ENCODE assay signal across 25 cellular contexts in genomic region chr11:64598797-64599697, GRCh38. TPM values are rescaled to one million over a fixed set of nuclear protein-coding genes. Genes with fewer than 3 reads are reported as not detected.
"Had no signal": no experiment of that assay in that cellular context is flagged by ENCODE, and none has a peak within 500 bp of the region (broad histone marks: within the 10 kb centered on the region; RNA-seq: fewer than 3 reads in every experiment).

No MANE protein-coding gene starts in this region.

- ATAC-seq: activated T-cell treated with anti-CD3 and anti-CD28 coated beads, Interleukin-2, amount 50 U/mL, for 4 hours; gastrocnemius medialis; stimulated activated effector memory CD8-positive, alpha-beta T cell treated with anti-CD3 and anti-CD28 coated beads, Interleukin-12 subunit alpha, Interleukin-12 subunit beta, amount 100 ng/mL, for 72 hours; WTC11 had no signal

- H3K36me3 ChIP-seq: adrenal gland, breast epithelium, esophagus squamous epithelium, gastrocnemius medialis, stomach, suprapubic skin, tibial nerve had no signal

- H3K27ac ChIP-seq: adrenal gland, breast epithelium, coronary artery, esophagus squamous epithelium, gastrocnemius medialis, parathyroid adenoma, stomach, suprapubic skin, tibial nerve had no signal

- DNase-seq: activated CD4-positive, alpha-beta T cell treated with anti-CD3 and anti-CD28 coated beads, Interleukin-2, amount 50 U/mL, for 4 hours; activated CD8-positive, alpha-beta memory T cell treated with anti-CD3 and anti-CD28 coated beads, Interleukin-2, amount 50 U/mL, for 48 hours; activated naive CD4-positive, alpha-beta T cell; activated T-cell treated with anti-CD3 and anti-CD28 coated beads, Interleukin-2, amount 50 U/mL, for 4 hours; adrenal gland; endodermal cell; esophagus squamous epithelium; gastrocnemius medialis; head of caudate nucleus; islet precursor cell; stimulated activated CD4-positive, alpha-beta T cell treated with anti-CD3 and anti-CD28 coated beads, Interleukin-12 subunit alpha, Interleukin-12 subunit beta, amount 100 ng/mL, for 4 hours; stomach; T-helper 1 cell had no signal

- H3K4me1 ChIP-seq: adrenal gland, breast epithelium, esophagus squamous epithelium, gastrocnemius medialis, parathyroid adenoma, stomach, suprapubic skin, tibial nerve had no signal

- H3K4me3 ChIP-seq: adrenal gland, breast epithelium, coronary artery, esophagus squamous epithelium, gastrocnemius medialis, stomach, suprapubic skin, tibial nerve had no signal

- H3K27me3 ChIP-seq: adrenal gland, breast epithelium, esophagus squamous epithelium, gastrocnemius medialis, stomach, suprapubic skin, tibial nerve had no signal

- H3K9me3 ChIP-seq: adrenal gland, breast epithelium, esophagus squamous epithelium, gastrocnemius medialis, stomach, suprapubic skin, tibial nerve had no signal

RNA-seq across cellular contexts. Expression of gene SLC22A12, which starts 8.0 kb away (rescaled TPM):
- total RNA-seq: activated CD8-positive, alpha-beta memory T cell treated with anti-CD3 and anti-CD28 coated beads for 36 hours; activated T-cell treated with anti-CD3 and anti-CD28 coated beads, Interleukin-2, amount 50 U/mL, for 4 hours; activated T-helper 2 cell treated with anti-CD3 and anti-CD28 coated beads, Interferon-gamma antibody, Interleukin-2, Interleukin-4, amounts not matched to agents 10 μg/mL and 5 μg/mL and 100 μg/mL, durations not matched to agents 14 hours and 24 hours and 36 hours; adrenal gland; breast epithelium; endodermal cell; esophagus squamous epithelium; gastrocnemius medialis; lung microvascular endothelial cell; mesothelial cell of epicardium; renal cortical epithelial cell; stomach; suprapubic skin; WTC11 had no signal
- polyA plus RNA-seq: adrenal gland, stomach had no signal

RNA-seq across cellular contexts. Expression of gene SLC22A11, which starts 43.3 kb away (rescaled TPM):
- total RNA-seq: activated CD8-positive, alpha-beta memory T cell treated with anti-CD3 and anti-CD28 coated beads for 36 hours; activated T-cell treated with anti-CD3 and anti-CD28 coated beads, Interleukin-2, amount 50 U/mL, for 4 hours; activated T-helper 2 cell treated with anti-CD3 and anti-CD28 coated beads, Interferon-gamma antibody, Interleukin-2, Interleukin-4, amounts not matched to agents 10 μg/mL and 5 μg/mL and 100 μg/mL, durations not matched to agents 14 hours and 24 hours and 36 hours; breast epithelium; endodermal cell; esophagus squamous epithelium; gastrocnemius medialis; lung microvascular endothelial cell; renal cortical epithelial cell; stomach; suprapubic skin; tibial nerve; WTC11 had no signal
- polyA plus RNA-seq: stomach had no signal
